21 cellular contexts compared by ENCODE assay signal in genomic region chr2:146229513-146230155, GRCh38.
DNase-seq lines count a peak whose midpoint lies in the region; ATAC-seq, FAIRE-seq and TF ChIP-seq lines count a peak whose summit lies in the region.
"Had no signal": no experiment of that assay in that cellular context is flagged by ENCODE, and none has a peak within 500 bp of the region (broad histone marks: within the 10 kb centered on the region; RNA-seq: fewer than 3 reads in every experiment).

No MANE protein-coding gene starts in this region.

- CTCF ChIA-PET in H1 (lab: Charles Lee; ENCODE audit: partially characterized antibody), result no interaction called here

- H3K23me2 ChIP-seq in H1 (ENCODE audit: low read depth, low read length), result no peaks in the 10 kb centered on the region; the same call in 1 of the 2 replicates

- WGBS in GM23248 (ENCODE audit: low coverage in 1 of 2, low lambda C conversion rate in 2 of 2, missing lambda C conversion rate in 2 of 2), 2 experiments, result 88 to 92% methylated on average over 4 of the region's 4 CpGs
- 90 to 100% methylated on average over 1 to 4 of the region's 4 CpGs for WGBS in H1 (ENCODE audit: extremely low coverage in 1 of 2, insufficient coverage in 1 of 2, insufficient read length in 1 of 2, insufficient replicate concordance in 2 of 2, low coverage in 1 of 2, low lambda C conversion rate in 2 of 2, missing lambda C conversion rate in 1 of 2), 2 experiments

- H4K20me1 ChIP-seq in GM23248 (ENCODE audit: insufficient read depth) (no peaks in the 10 kb centered on the region), H1 (replicated peaks in 1 of 2; ENCODE audit: control insufficient read depth in 1 of 2, insufficient read depth in 2 of 2, low read length in 2 of 2) (no peaks in the 10 kb centered on the region), osteoblast (ENCODE audit: insufficient read depth, low read length) (no peaks in the 10 kb centered on the region)

- no peak overlapping the region for H3K18ac ChIP-seq in H1 (ENCODE audit: extremely low read depth, low read length)

- no peak overlapping the region for H3K4me3 ChIP-seq in GM23248
- H3K4me3 ChIP-seq in SK-N-MC, result no peak overlapping the region
- no peak overlapping the region for H3K4me3 ChIP-seq in H1 (ENCODE audit: extremely low read depth in 1 of 4, insufficient read depth in 2 of 4, low read depth in 3 of 4, low read length in 4 of 4)
- H3K4me3 ChIP-seq in osteoblast (ENCODE audit: insufficient read depth, low read length), result no peak overlapping the region
- H3K4me3 ChIP-seq: GM12878 had no signal

- FAIRE-seq in H1 (lab: Jason Lieb, UNC), result no peak
- FAIRE-seq: A204.1, D721Med, GM12878, GM19239, HepG2 had no signal

- no peaks in the 10 kb centered on the region for H3K79me1 ChIP-seq in H1 (ENCODE audit: low read depth, low read length)

- H3K27ac ChIP-seq in GM23248 (no peak overlapping the region), SK-N-MC (no peak overlapping the region), H1 (ENCODE audit: low read depth, low read length) (no peak overlapping the region), osteoblast (ENCODE audit: low read depth, low read length) (no peak overlapping the region)
- H3K27ac ChIP-seq: C4-2B had no signal

- no peak overlapping the region for H3K14ac ChIP-seq in H1 (ENCODE audit: insufficient read length)

- H3K4me1 ChIP-seq in GM23248 (ENCODE audit: insufficient read depth) (no peaks in the 10 kb centered on the region), H1 (replicated peaks in 1 of 4; ENCODE audit: control insufficient read depth in 3 of 4, insufficient read depth in 4 of 4, low read length in 3 of 4) (no peaks in the 10 kb centered on the region), osteoblast (ENCODE audit: insufficient read depth, low read length) (peaks cover 2% of the 10 kb centered on the region)
- H3K4me1 ChIP-seq: Caco-2 had no signal

- TF ChIP-seq RAD21 in H1 (IDR thresholded peaks at IDR 0.05 in 1 of 2, conservative IDR thresholded peaks at IDR 0.05 in 1 of 2; ENCODE audit: low read depth in 2 of 2, low read length in 2 of 2), result no peak

- no peak overlapping the region for H4K5ac ChIP-seq in H1 (ENCODE audit: insufficient read length, low read depth, low read length)

- no peaks in the 10 kb centered on the region for H3K36me3 ChIP-seq in GM23248 (ENCODE audit: low read depth)
- no peaks in the 10 kb centered on the region for H3K36me3 ChIP-seq in SK-N-MC (ENCODE audit: insufficient read depth, low read length)
- H3K36me3 ChIP-seq in H1 (ENCODE audit: control insufficient read depth in 2 of 4, insufficient read depth in 4 of 4, low read length in 3 of 4), result no peaks in the 10 kb centered on the region
- H3K36me3 ChIP-seq in osteoblast (ENCODE audit: insufficient read depth, low read length), result no peaks in the 10 kb centered on the region

- no peak overlapping the region for H2BK15ac ChIP-seq in H1 (ENCODE audit: low read length)

- no peak overlapping the region for H2BK20ac ChIP-seq in H1 (ENCODE audit: low read length)

- POLR2A ChIA-PET in H1 (lab: Charles Lee; ENCODE audit: partially characterized antibody), result no interaction called here

- H2AFZ ChIP-seq in GM23248, result 0 out of 2 replicates have a peak overlapping the region, but pooled peaks have one; percentile 23
- no peak overlapping the region for H2AFZ ChIP-seq in H1 (ENCODE audit: low read length)
- peak overlapping the region; percentile 15 for H2AFZ ChIP-seq in osteoblast (ENCODE audit: low read length)

- no peak overlapping the region for H3K4ac ChIP-seq in H1 (replicated peaks; ENCODE audit: insufficient read length, low read depth, low read length)

- TF ChIP-seq POLR2A in H1 (IDR thresholded peaks at IDR 0.05; ENCODE audit: control extremely low read depth in 1 of 2, low read depth in 2 of 2, low read length in 2 of 2), result no peak

- H2BK12ac ChIP-seq in H1 (ENCODE audit: low read depth, low read length), result no peak overlapping the region

- H3K9me3 ChIP-seq in GM23248 (ENCODE audit: low read depth), result no peaks in the 10 kb centered on the region
- no peaks in the 10 kb centered on the region for H3K9me3 ChIP-seq in SK-N-MC (ENCODE audit: low read depth, low read length)
- no peaks in the 10 kb centered on the region for H3K9me3 ChIP-seq in H1 (ENCODE audit: insufficient read depth in 2 of 2, low read depth in 1 of 2, low read length in 1 of 2)
- no peaks in the 10 kb centered on the region for H3K9me3 ChIP-seq in osteoblast (ENCODE audit: low read depth, low read length)
- H3K9me3 ChIP-seq: Caco-2 had no signal

- in situ Hi-C loops in GM23248 (cut with MboI), result no loop called here

- peaks cover 7% of the 10 kb centered on the region; the same call in 1 of the 2 replicates for H3K9me2 ChIP-seq in GM23248 (ENCODE audit: insufficient read depth)

- no peak for TF ChIP-seq EP300 in H1 (IDR thresholded peaks at IDR 0.05; ENCODE audit: borderline replicate concordance in 1 of 2, low read depth in 2 of 2, low read length in 2 of 2)

- no peak overlapping the region for H4K91ac ChIP-seq in H1 (replicated peaks; ENCODE audit: insufficient read length, low read length)

- peak overlapping the region; percentile 67 for H3K56ac ChIP-seq in H1 (replicated peaks; ENCODE audit: insufficient read length, low read depth, low read length)

- H3K79me2 ChIP-seq in GM23248 (ENCODE audit: insufficient read depth) (no peaks in the 10 kb centered on the region), H1 (ENCODE audit: control insufficient read depth in 1 of 2, insufficient read depth in 2 of 2, low read length in 2 of 2) (no peaks in the 10 kb centered on the region), osteoblast (ENCODE audit: insufficient read depth, low read length) (no peaks in the 10 kb centered on the region)

- H2BK120ac ChIP-seq in H1 (replicated peaks; ENCODE audit: low read depth, low read length), result no peak overlapping the region

- no peak overlapping the region for H3K23ac ChIP-seq in H1 (ENCODE audit: insufficient read length)

- no peaks in the 10 kb centered on the region for H3K27me3 ChIP-seq in GM23248 (replicated peaks; ENCODE audit: insufficient read depth)
- no peaks in the 10 kb centered on the region for H3K27me3 ChIP-seq in H1 (replicated peaks in 1 of 4; ENCODE audit: control insufficient read depth in 3 of 4, extremely low read depth in 1 of 4, insufficient read depth in 3 of 4, low read length in 3 of 4)
- no peaks in the 10 kb centered on the region for H3K27me3 ChIP-seq in osteoblast (ENCODE audit: insufficient read depth, low read length)

- no peak for DNase-seq in GM23248
- DNase-seq in SK-N-MC (ENCODE audit: low read depth, low spot score), result peak; percentile 58
- DNase-seq in H1 (ENCODE audit: low read depth in 1 of 2, low spot score in 2 of 2), result no peak
- no peak for DNase-seq in osteoblast (ENCODE audit: insufficient read length, low spot score, missing footprints)
- no peak for DNase-seq in stimulated activated CD4-positive, alpha-beta T cell treated with anti-CD3 and anti-CD28 coated beads, Interleukin-4, amount 100 ng/mL, for 1 hour
- DNase-seq: AML-193; Caco-2; CD4-positive, alpha-beta T cell; EL; HCEC 1CT; Kasumi-1; KG1 had no signal

- no peak overlapping the region for H3K4me2 ChIP-seq in GM23248 (ENCODE audit: unreplicated experiment)
- H3K4me2 ChIP-seq in H1 (ENCODE audit: insufficient read depth in 1 of 2, low read depth in 2 of 2, low read length in 2 of 2), result no peak overlapping the region
- H3K4me2 ChIP-seq in osteoblast (ENCODE audit: insufficient read depth, low read length), result no peak overlapping the region

- no peak overlapping the region for H3K9ac ChIP-seq in GM23248
- no peak overlapping the region for H3K9ac ChIP-seq in SK-N-MC (ENCODE audit: insufficient read length)
- H3K9ac ChIP-seq in H1 (replicated peaks in 1 of 4; ENCODE audit: extremely low read depth in 1 of 4, low read depth in 3 of 4, low read length in 3 of 4), result no peak overlapping the region

- ATAC-seq in GM21723 (IDR thresholded peaks at IDR 0.05; ENCODE audit: unreplicated experiment) (no peak), HG02938 (IDR thresholded peaks at IDR 0.05; ENCODE audit: unreplicated experiment) (no peak), HG03521 (IDR thresholded peaks at IDR 0.05; ENCODE audit: unreplicated experiment) (no peak)
- ATAC-seq: HepG2 had no signal

- no peaks in the 10 kb centered on the region for H3F3A ChIP-seq in GM23248 (ENCODE audit: insufficient read depth)

- H2AK5ac ChIP-seq in H1 (ENCODE audit: low read depth, low read length), result no peak overlapping the region

- no peak overlapping the region for H4K8ac ChIP-seq in H1 (ENCODE audit: extremely low read depth, insufficient read depth, low read length)

- TF ChIP-seq CTCF in H1 (IDR thresholded peaks at IDR 0.05; ENCODE audit: control extremely low read depth in 1 of 3, insufficient read depth in 1 of 3, low read depth in 1 of 3, low read length in 3 of 3) (no peak), osteoblast (IDR thresholded peaks at IDR 0.05; ENCODE audit: extremely low read depth, low read depth, low read length) (no peak)

- H2BK5ac ChIP-seq in H1 (ENCODE audit: low read depth, low read length), result no peak overlapping the region

TF ChIP-seq in H1, 55 proteins besides CTCF, POLR2A, EP300 and RAD21 (continues in another document):
- TF ChIP-seq TEAD4 (IDR thresholded peaks at IDR 0.05; ENCODE audit: low read depth, low read length) (no peak), BACH1 (IDR thresholded peaks at IDR 0.05; ENCODE audit: low read length) (no peak), CHD1 (IDR thresholded peaks at IDR 0.05; ENCODE audit: low read depth, low read length) (no peak), HDAC2 (IDR thresholded peaks at IDR 0.05; ENCODE audit: borderline replicate concordance in 1 of 2, low read depth in 2 of 2, low read length in 2 of 2) (no peak), E2F6 (IDR thresholded peaks at IDR 0.05) (no peak), CHD2 (IDR thresholded peaks at IDR 0.05; ENCODE audit: low read length) (no peak), SRF (IDR thresholded peaks at IDR 0.05; ENCODE audit: low read depth, low read length) (no peak), JUND (IDR thresholded peaks at IDR 0.05; ENCODE audit: low read length) (no peak), CBX5 (IDR thresholded peaks at IDR 0.05; ENCODE audit: low read depth, low read length) (no peak), MAX (IDR thresholded peaks at IDR 0.05) (no peak), NANOG (IDR thresholded peaks at IDR 0.05; ENCODE audit: insufficient read depth, low read depth, low read length, poor library complexity, severe bottlenecking) (no peak), MAFK (IDR thresholded peaks at IDR 0.05; ENCODE audit: low read depth, low read length) (no peak), KDM1A (IDR thresholded peaks at IDR 0.05; ENCODE audit: borderline replicate concordance, low read length) (no peak)
